Comparison of ENCODE assay signal across 1 cellular context in the genomic region with DNA sequence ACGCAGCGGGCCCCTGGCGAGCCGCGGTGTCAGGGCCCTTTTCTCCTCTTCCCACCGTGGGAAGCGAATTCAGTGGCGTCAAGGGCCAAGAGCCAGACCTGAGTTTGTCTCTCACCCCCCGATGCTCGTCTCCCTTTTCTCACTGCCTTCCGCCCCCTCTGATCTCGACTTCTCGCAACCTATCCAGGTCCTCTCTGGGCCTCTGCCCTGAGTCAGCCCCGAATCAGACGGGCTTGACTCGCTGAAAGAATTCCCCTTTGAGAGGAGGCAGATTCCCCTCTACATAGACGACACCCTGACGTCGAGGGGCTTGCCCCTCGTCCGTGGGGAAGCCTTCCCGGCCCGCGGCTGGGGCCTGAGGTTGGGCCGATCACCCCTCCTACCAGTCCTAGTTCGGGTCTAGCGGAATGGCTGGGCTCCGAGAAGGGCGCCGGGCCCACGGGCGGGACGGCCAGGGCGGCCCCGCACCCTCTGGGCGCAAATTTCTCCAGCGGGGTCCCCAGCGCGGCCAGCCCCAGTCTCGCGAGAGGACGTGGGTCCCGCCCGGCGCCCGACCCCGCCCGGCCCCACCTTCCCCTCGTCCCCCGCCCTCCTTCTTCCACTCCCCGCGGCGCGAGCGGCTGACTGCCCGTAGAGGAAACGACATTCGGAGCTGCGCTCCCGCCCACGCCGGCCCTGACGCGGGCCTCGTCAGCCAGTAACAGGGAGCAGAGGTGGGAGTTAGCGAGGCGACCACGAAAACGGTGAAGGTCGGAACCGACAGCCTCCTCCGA.
A peak's percentile ranks its signal among the peaks of the same experiment; 100 is the strongest.
TF ChIP-seq lines count a peak whose summit lies in the region.

A gene with protein sequence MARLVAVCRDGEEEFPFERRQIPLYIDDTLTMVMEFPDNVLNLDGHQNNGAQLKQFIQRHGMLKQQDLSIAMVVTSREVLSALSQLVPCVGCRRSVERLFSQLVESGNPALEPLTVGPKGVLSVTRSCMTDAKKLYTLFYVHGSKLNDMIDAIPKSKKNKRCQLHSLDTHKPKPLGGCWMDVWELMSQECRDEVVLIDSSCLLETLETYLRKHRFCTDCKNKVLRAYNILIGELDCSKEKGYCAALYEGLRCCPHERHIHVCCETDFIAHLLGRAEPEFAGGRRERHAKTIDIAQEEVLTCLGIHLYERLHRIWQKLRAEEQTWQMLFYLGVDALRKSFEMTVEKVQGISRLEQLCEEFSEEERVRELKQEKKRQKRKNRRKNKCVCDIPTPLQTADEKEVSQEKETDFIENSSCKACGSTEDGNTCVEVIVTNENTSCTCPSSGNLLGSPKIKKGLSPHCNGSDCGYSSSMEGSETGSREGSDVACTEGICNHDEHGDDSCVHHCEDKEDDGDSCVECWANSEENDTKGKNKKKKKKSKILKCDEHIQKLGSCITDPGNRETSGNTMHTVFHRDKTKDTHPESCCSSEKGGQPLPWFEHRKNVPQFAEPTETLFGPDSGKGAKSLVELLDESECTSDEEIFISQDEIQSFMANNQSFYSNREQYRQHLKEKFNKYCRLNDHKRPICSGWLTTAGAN (plus strand): TSS at position 600 of the 773 bp plus-strand sequence. CDS start 806 bp downstream, outside the sequence.

TF ChIP-seq in HepG2, 621 proteins besides CTCF, POLR2A, EP300 and RAD21 (continued from another document and continues in another):
- TF ChIP-seq, protein P1, sequence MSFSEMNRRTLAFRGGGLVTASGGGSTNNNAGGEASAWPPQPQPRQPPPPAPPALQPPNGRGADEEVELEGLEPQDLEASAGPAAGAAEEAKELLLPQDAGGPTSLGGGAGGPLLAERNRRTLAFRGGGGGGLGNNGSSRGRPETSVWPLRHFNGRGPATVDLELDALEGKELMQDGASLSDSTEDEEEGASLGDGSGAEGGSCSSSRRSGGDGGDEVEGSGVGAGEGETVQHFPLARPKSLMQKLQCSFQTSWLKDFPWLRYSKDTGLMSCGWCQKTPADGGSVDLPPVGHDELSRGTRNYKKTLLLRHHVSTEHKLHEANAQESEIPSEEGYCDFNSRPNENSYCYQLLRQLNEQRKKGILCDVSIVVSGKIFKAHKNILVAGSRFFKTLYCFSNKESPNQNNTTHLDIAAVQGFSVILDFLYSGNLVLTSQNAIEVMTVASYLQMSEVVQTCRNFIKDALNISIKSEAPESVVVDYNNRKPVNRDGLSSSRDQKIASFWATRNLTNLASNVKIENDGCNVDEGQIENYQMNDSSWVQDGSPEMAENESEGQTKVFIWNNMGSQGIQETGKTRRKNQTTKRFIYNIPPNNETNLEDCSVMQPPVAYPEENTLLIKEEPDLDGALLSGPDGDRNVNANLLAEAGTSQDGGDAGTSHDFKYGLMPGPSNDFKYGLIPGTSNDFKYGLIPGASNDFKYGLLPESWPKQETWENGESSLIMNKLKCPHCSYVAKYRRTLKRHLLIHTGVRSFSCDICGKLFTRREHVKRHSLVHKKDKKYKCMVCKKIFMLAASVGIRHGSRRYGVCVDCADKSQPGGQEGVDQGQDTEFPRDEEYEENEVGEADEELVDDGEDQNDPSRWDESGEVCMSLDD (CRISPR knock-in tag; IDR thresholded peaks at IDR 0.05; ENCODE audit: borderline replicate concordance): no peak; the same call in 1 of the 2 replicates
- TF ChIP-seq KLF13 (CRISPR knock-in tag; IDR thresholded peaks at IDR 0.05) (0 out of 2 replicates have a peak, but pooled peaks have one; percentile 23), KLF12 (CRISPR knock-in tag; IDR thresholded peaks at IDR 0.05; ENCODE audit: borderline replicate concordance) (no peak; the same call in 1 of the 2 replicates), ISX (CRISPR knock-in tag; conservative IDR thresholded peaks at IDR 0.05) (no peak), MXI1 (IDR thresholded peaks at IDR 0.05; ENCODE audit: borderline replicate concordance, low read depth, low read length) (peak; percentile 43; the same call in 1 of the 3 replicates), ZNF598 (CRISPR knock-in tag; IDR thresholded peaks at IDR 0.05; ENCODE audit: borderline replicate concordance) (no peak), NFKB2 (CRISPR knock-in tag; IDR thresholded peaks at IDR 0.05; ENCODE audit: borderline replicate concordance) (peak; percentile 80; the same call in 1 of the 2 replicates), TBP (CRISPR knock-in tag; IDR thresholded peaks at IDR 0.05) (no peak), ADNP (CRISPR knock-in tag; IDR thresholded peaks at IDR 0.05) (no peak), ONECUT2 (CRISPR knock-in tag; IDR thresholded peaks at IDR 0.05) (no peak), KLF11 (CRISPR knock-in tag; IDR thresholded peaks at IDR 0.05) (peak; percentile 52), KMT2B (CRISPR knock-in tag; IDR thresholded peaks at IDR 0.05) (peak; percentile 29; the same call in 1 of the 2 replicates), MYC (CRISPR knock-in tag; IDR thresholded peaks at IDR 0.05; ENCODE audit: borderline replicate concordance) (peak; percentile 42; the same call in 1 of the 2 replicates), ZNF264 (CRISPR knock-in tag; IDR thresholded peaks at IDR 0.05) (peak; percentile 54; the same call in 1 of the 2 replicates), ZBTB8A (CRISPR knock-in tag; IDR thresholded peaks at IDR 0.05; ENCODE audit: borderline replicate concordance, low read depth) (no peak), ZNF329 (CRISPR knock-in tag; IDR thresholded peaks at IDR 0.05; ENCODE audit: low read depth) (no peak), ZNF775 (CRISPR knock-in tag; IDR thresholded peaks at IDR 0.05; ENCODE audit: borderline replicate concordance) (no peak), ZNF773 (CRISPR knock-in tag; IDR thresholded peaks at IDR 0.05; ENCODE audit: borderline replicate concordance) (no peak), ZNF468 (CRISPR knock-in tag; IDR thresholded peaks at IDR 0.05) (no peak), KLF15 (CRISPR knock-in tag; IDR thresholded peaks at IDR 0.05; ENCODE audit: borderline replicate concordance) (no peak), PLRG1 (conservative IDR thresholded peaks at IDR 0.05) (no peak), SRY (CRISPR knock-in tag; IDR thresholded peaks at IDR 0.05) (peak; percentile 87), ZBTB42 (CRISPR knock-in tag; IDR thresholded peaks at IDR 0.05) (no peak; the same call in 1 of the 2 replicates), PCBP1 (IDR thresholded peaks at IDR 0.05; ENCODE audit: borderline replicate concordance, low read depth, low read length) (no peak; the same call in 1 of the 2 replicates), CBFB (CRISPR knock-in tag; IDR thresholded peaks at IDR 0.05) (no peak), PCBP2 (optimal IDR thresholded peaks at IDR 0.05; ENCODE audit: low read depth, low read length, poor library complexity, severe bottlenecking) (no peak), ZMAT3 (CRISPR knock-in tag; conservative IDR thresholded peaks at IDR 0.05) (peak; percentile 81; the same call in 1 of the 2 replicates), EHMT2 (IDR thresholded peaks at IDR 0.05; ENCODE audit: borderline replicate concordance, low read depth, low read length) (no peak), KDM5B (CRISPR knock-in tag; IDR thresholded peaks at IDR 0.05; ENCODE audit: borderline replicate concordance) (peak; percentile 77; the same call in 1 of the 2 replicates)
- TF ChIP-seq, protein P2, sequence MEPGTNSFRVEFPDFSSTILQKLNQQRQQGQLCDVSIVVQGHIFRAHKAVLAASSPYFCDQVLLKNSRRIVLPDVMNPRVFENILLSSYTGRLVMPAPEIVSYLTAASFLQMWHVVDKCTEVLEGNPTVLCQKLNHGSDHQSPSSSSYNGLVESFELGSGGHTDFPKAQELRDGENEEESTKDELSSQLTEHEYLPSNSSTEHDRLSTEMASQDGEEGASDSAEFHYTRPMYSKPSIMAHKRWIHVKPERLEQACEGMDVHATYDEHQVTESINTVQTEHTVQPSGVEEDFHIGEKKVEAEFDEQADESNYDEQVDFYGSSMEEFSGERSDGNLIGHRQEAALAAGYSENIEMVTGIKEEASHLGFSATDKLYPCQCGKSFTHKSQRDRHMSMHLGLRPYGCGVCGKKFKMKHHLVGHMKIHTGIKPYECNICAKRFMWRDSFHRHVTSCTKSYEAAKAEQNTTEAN (CRISPR knock-in tag; conservative IDR thresholded peaks at IDR 0.05): no peak
- TF ChIP-seq, protein P3, sequence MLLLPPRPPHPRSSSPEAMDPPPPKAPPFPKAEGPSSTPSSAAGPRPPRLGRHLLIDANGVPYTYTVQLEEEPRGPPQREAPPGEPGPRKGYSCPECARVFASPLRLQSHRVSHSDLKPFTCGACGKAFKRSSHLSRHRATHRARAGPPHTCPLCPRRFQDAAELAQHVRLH (CRISPR knock-in tag; IDR thresholded peaks at IDR 0.05; ENCODE audit: borderline replicate concordance, low read depth): 0 out of 2 replicates have a peak, but pooled peaks have one; percentile 52
- TF ChIP-seq, protein P4, sequence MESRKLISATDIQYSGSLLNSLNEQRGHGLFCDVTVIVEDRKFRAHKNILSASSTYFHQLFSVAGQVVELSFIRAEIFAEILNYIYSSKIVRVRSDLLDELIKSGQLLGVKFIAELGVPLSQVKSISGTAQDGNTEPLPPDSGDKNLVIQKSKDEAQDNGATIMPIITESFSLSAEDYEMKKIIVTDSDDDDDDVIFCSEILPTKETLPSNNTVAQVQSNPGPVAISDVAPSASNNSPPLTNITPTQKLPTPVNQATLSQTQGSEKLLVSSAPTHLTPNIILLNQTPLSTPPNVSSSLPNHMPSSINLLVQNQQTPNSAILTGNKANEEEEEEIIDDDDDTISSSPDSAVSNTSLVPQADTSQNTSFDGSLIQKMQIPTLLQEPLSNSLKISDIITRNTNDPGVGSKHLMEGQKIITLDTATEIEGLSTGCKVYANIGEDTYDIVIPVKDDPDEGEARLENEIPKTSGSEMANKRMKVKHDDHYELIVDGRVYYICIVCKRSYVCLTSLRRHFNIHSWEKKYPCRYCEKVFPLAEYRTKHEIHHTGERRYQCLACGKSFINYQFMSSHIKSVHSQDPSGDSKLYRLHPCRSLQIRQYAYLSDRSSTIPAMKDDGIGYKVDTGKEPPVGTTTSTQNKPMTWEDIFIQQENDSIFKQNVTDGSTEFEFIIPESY (CRISPR knock-in tag; IDR thresholded peaks at IDR 0.05): no peak
- TF ChIP-seq, protein P5, sequence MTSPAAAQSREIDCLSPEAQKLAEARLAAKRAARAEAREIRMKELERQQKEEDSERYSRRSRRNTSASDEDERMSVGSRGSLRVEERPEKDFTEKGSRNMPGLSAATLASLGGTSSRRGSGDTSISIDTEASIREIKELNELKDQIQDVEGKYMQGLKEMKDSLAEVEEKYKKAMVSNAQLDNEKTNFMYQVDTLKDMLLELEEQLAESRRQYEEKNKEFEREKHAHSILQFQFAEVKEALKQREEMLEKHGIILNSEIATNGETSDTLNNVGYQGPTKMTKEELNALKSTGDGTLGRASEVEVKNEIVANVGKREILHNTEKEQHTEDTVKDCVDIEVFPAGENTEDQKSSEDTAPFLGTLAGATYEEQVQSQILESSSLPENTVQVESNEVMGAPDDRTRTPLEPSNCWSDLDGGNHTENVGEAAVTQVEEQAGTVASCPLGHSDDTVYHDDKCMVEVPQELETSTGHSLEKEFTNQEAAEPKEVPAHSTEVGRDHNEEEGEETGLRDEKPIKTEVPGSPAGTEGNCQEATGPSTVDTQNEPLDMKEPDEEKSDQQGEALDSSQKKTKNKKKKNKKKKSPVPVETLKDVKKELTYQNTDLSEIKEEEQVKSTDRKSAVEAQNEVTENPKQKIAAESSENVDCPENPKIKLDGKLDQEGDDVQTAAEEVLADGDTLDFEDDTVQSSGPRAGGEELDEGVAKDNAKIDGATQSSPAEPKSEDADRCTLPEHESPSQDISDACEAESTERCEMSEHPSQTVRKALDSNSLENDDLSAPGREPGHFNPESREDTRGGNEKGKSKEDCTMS (CRISPR knock-in tag; conservative IDR thresholded peaks at IDR 0.05): no peak
- TF ChIP-seq, protein P6, sequence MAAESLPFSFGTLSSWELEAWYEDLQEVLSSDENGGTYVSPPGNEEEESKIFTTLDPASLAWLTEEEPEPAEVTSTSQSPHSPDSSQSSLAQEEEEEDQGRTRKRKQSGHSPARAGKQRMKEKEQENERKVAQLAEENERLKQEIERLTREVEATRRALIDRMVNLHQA (CRISPR knock-in tag; IDR thresholded peaks at IDR 0.05): no peak
- TF ChIP-seq, protein P7, sequence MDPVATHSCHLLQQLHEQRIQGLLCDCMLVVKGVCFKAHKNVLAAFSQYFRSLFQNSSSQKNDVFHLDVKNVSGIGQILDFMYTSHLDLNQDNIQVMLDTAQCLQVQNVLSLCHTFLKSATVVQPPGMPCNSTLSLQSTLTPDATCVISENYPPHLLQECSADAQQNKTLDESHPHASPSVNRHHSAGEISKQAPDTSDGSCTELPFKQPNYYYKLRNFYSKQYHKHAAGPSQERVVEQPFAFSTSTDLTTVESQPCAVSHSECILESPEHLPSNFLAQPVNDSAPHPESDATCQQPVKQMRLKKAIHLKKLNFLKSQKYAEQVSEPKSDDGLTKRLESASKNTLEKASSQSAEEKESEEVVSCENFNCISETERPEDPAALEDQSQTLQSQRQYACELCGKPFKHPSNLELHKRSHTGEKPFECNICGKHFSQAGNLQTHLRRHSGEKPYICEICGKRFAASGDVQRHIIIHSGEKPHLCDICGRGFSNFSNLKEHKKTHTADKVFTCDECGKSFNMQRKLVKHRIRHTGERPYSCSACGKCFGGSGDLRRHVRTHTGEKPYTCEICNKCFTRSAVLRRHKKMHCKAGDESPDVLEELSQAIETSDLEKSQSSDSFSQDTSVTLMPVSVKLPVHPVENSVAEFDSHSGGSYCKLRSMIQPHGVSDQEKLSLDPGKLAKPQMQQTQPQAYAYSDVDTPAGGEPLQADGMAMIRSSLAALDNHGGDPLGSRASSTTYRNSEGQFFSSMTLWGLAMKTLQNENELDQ (CRISPR knock-in tag; IDR thresholded peaks at IDR 0.05; ENCODE audit: borderline replicate concordance): no peak
- TF ChIP-seq, protein P8, sequence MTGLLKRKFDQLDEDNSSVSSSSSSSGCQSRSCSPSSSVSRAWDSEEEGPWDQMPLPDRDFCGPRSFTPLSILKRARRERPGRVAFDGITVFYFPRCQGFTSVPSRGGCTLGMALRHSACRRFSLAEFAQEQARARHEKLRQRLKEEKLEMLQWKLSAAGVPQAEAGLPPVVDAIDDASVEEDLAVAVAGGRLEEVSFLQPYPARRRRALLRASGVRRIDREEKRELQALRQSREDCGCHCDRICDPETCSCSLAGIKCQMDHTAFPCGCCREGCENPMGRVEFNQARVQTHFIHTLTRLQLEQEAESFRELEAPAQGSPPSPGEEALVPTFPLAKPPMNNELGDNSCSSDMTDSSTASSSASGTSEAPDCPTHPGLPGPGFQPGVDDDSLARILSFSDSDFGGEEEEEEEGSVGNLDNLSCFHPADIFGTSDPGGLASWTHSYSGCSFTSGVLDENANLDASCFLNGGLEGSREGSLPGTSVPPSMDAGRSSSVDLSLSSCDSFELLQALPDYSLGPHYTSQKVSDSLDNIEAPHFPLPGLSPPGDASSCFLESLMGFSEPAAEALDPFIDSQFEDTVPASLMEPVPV (CRISPR knock-in tag; IDR thresholded peaks at IDR 0.05): no peak
- TF ChIP-seq, protein P9, sequence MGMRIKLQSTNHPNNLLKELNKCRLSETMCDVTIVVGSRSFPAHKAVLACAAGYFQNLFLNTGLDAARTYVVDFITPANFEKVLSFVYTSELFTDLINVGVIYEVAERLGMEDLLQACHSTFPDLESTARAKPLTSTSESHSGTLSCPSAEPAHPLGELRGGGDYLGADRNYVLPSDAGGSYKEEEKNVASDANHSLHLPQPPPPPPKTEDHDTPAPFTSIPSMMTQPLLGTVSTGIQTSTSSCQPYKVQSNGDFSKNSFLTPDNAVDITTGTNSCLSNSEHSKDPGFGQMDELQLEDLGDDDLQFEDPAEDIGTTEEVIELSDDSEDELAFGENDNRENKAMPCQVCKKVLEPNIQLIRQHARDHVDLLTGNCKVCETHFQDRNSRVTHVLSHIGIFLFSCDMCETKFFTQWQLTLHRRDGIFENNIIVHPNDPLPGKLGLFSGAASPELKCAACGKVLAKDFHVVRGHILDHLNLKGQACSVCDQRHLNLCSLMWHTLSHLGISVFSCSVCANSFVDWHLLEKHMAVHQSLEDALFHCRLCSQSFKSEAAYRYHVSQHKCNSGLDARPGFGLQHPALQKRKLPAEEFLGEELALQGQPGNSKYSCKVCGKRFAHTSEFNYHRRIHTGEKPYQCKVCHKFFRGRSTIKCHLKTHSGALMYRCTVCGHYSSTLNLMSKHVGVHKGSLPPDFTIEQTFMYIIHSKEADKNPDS (CRISPR knock-in tag; IDR thresholded peaks at IDR 0.05): 0 out of 2 replicates have a peak, but pooled peaks have one; percentile 39
